In genomic region chr18:54094474-54094873, GRCh38 we compare ENCODE assay signal across 18 cellular contexts.
A peak's percentile ranks its signal among the peaks of the same experiment; 100 is the strongest.
DNase-seq lines count a peak whose midpoint lies in the region; ATAC-seq and TF ChIP-seq lines count a peak whose summit lies in the region.
"Had no signal": no experiment of that assay in that cellular context is flagged by ENCODE, and none has a peak within 500 bp of the region (broad histone marks: within the 10 kb centered on the region; RNA-seq: fewer than 3 reads in every experiment).

No MANE protein-coding gene starts in this region.

- H3K79me2 ChIP-seq in MM.1S (ENCODE audit: low read length): no peaks in the 10 kb centered on the region

- H3K27me3 ChIP-seq in MM.1S (replicated peaks; ENCODE audit: insufficient read depth, low read length) (peaks cover 3% of the 10 kb centered on the region; the same call in 1 of the 2 replicates), H7 (ENCODE audit: control insufficient read depth, insufficient read depth, low read length) (no peaks in the 10 kb centered on the region)

- peaks cover 14% of the 10 kb centered on the region for H3K4me1 ChIP-seq in MM.1S (ENCODE audit: low read length)

- no peak overlapping the region for H2AFZ ChIP-seq in MM.1S (ENCODE audit: low read length)

- peaks cover 4% of the 10 kb centered on the region; the same call in 1 of the 2 replicates for H3F3A ChIP-seq in MM.1S (ENCODE audit: insufficient read depth, low read length)

- ATAC-seq in GM18870 (IDR thresholded peaks at IDR 0.05; ENCODE audit: unreplicated experiment): peak; percentile 49
- peak; percentile 55 for ATAC-seq in GM21390 (IDR thresholded peaks at IDR 0.05; ENCODE audit: unreplicated experiment)
- peak; percentile 72 for ATAC-seq in HG02870 (IDR thresholded peaks at IDR 0.05; ENCODE audit: unreplicated experiment)
- ATAC-seq: left ventricle myocardium superior; naive thymus-derived CD4-positive, alpha-beta T cell had no signal

- H4K20me1 ChIP-seq in MM.1S (ENCODE audit: insufficient read depth, low read length): no peaks in the 10 kb centered on the region

- peak overlapping the region; percentile 14; the same call in 1 of the 2 replicates for H3K4me2 ChIP-seq in MM.1S (ENCODE audit: low read depth, low read length)

- no peak for TF ChIP-seq CTCF in MM.1S (IDR thresholded peaks at IDR 0.05; ENCODE audit: low read length)

- DNase-seq in MM.1S (peak; percentile 76), DMS53 treated with DMSO at 0.1 percent for 48 hours (lab: John Stamatoyannopoulos, UW; ENCODE audit: unreplicated experiment) (no peak), H7 (no peak)
- no peak for DNase-seq in activated CD4-positive, CD25-positive, alpha-beta regulatory T cell (lab: John Stamatoyannopoulos, UW)
- DNase-seq: activated naive CD4-positive, alpha-beta T cell treated with anti-CD3 and anti-CD28 coated beads for 36 hours; activated T-cell treated with anti-CD3 and anti-CD28 coated beads, Interleukin-2, amount 50 U/mL, for 48 hours; EL; Karpas-422; left ventricle myocardium superior; MV-4-11; naive thymus-derived CD4-positive, alpha-beta T cell; NCI-H526 treated with DMSO at 0.1 percent for 48 hours; RPMI8226; stimulated activated CD4-positive, alpha-beta T cell treated with anti-CD3 and anti-CD28 coated beads, Interleukin-1b, Interleukin-23, amount 100 ng/mL, for 48 hours; T-helper 1 cell had no signal

- H3K9me3 ChIP-seq in MM.1S (replicated peaks; ENCODE audit: insufficient read depth, low read length): no peaks in the 10 kb centered on the region

- peak overlapping the region; percentile 12; the same call in 1 of the 2 replicates for H3K27ac ChIP-seq in MM.1S (ENCODE audit: low read length)

- H3K4me3 ChIP-seq in MM.1S (ENCODE audit: low read length) (no peak overlapping the region), H7 (ENCODE audit: insufficient read depth, low read depth, low read length) (no peak overlapping the region)

- H3K9me2 ChIP-seq in MM.1S (replicated peaks; ENCODE audit: insufficient read depth, low read length): no peaks in the 10 kb centered on the region

- H3K9ac ChIP-seq in MM.1S (ENCODE audit: low read length): no peak overlapping the region

- H3K36me3 ChIP-seq in MM.1S (replicated peaks; ENCODE audit: insufficient read depth, low read length) (no peaks in the 10 kb centered on the region), H7 (replicated peaks; ENCODE audit: control insufficient read depth, insufficient read depth, low read length) (no peaks in the 10 kb centered on the region)
